ENCODE assay signal across 1 cellular context in the genomic region with DNA sequence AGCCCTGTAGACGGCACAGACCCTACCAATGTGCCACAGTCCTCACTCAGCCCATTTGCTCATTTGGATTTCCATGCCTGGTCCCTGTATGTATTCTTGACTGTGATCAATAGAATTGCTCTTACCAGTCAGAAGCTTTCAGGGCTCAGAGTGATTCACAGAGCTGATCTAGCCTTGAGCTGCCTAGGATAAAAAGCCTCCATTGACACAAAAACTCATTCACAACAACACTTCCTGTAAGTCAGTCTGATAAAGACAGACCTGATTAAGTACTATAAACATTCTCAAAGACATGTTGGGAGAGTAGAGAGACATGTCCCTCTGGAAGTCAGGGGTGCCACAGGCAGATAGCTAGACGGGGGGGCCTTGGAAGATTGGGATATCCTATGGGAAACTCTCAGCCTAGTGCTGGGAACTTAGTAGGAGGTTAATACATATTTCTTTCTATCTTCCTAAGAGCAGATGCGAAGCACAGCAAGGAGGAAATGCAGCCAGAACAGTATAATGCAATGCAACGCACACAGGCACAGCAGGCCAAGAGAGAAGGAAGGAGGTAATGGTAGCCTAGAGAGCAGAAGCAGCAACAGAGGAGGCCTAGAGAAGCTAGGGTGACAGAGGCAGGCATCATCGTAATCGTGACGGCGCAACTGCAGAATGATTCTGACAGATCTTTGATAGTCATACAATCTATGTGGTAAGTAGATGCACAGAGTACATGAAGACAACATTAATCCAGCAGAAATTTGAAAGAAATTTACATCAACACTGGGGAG.
TF ChIP-seq lines count a peak whose summit lies in the region.

No MANE protein-coding gene starts in this region.

TF ChIP-seq in IMR-90, 13 proteins besides CTCF, POLR2A, EP300 and RAD21:
- TF ChIP-seq CEBPB (IDR thresholded peaks at IDR 0.05; ENCODE audit: low read depth, low read length) (no peak), CHD1 (IDR thresholded peaks at IDR 0.05; ENCODE audit: low read depth, low read length) (no peak), RCOR1 (IDR thresholded peaks at IDR 0.05; ENCODE audit: insufficient replicate concordance, low read length) (no peak), FOS (IDR thresholded peaks at IDR 0.05; ENCODE audit: low read depth, low read length) (no peak), MAFK (IDR thresholded peaks at IDR 0.05; ENCODE audit: low read depth, low read length) (no peak)
- TF ChIP-seq, protein P1, sequence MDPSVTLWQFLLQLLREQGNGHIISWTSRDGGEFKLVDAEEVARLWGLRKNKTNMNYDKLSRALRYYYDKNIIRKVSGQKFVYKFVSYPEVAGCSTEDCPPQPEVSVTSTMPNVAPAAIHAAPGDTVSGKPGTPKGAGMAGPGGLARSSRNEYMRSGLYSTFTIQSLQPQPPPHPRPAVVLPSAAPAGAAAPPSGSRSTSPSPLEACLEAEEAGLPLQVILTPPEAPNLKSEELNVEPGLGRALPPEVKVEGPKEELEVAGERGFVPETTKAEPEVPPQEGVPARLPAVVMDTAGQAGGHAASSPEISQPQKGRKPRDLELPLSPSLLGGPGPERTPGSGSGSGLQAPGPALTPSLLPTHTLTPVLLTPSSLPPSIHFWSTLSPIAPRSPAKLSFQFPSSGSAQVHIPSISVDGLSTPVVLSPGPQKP (IDR thresholded peaks at IDR 0.05; ENCODE audit: borderline replicate concordance, low read depth, low read length), result no peak
